In genomic region chr12:7751394-7751793, GRCh38 we compare ENCODE assay signal across 1 cellular context.
A peak's percentile ranks its signal among the peaks of the same experiment; 100 is the strongest.
TF ChIP-seq lines count a peak whose summit lies in the region.

No MANE protein-coding gene starts in this region.

TF ChIP-seq in K562, 482 proteins besides CTCF, POLR2A, EP300 and RAD21:
- TF ChIP-seq NFYB (IDR thresholded peaks at IDR 0.05; ENCODE audit: extremely low read depth, insufficient read length) = peak; percentile 51
- TF ChIP-seq, protein P1, sequence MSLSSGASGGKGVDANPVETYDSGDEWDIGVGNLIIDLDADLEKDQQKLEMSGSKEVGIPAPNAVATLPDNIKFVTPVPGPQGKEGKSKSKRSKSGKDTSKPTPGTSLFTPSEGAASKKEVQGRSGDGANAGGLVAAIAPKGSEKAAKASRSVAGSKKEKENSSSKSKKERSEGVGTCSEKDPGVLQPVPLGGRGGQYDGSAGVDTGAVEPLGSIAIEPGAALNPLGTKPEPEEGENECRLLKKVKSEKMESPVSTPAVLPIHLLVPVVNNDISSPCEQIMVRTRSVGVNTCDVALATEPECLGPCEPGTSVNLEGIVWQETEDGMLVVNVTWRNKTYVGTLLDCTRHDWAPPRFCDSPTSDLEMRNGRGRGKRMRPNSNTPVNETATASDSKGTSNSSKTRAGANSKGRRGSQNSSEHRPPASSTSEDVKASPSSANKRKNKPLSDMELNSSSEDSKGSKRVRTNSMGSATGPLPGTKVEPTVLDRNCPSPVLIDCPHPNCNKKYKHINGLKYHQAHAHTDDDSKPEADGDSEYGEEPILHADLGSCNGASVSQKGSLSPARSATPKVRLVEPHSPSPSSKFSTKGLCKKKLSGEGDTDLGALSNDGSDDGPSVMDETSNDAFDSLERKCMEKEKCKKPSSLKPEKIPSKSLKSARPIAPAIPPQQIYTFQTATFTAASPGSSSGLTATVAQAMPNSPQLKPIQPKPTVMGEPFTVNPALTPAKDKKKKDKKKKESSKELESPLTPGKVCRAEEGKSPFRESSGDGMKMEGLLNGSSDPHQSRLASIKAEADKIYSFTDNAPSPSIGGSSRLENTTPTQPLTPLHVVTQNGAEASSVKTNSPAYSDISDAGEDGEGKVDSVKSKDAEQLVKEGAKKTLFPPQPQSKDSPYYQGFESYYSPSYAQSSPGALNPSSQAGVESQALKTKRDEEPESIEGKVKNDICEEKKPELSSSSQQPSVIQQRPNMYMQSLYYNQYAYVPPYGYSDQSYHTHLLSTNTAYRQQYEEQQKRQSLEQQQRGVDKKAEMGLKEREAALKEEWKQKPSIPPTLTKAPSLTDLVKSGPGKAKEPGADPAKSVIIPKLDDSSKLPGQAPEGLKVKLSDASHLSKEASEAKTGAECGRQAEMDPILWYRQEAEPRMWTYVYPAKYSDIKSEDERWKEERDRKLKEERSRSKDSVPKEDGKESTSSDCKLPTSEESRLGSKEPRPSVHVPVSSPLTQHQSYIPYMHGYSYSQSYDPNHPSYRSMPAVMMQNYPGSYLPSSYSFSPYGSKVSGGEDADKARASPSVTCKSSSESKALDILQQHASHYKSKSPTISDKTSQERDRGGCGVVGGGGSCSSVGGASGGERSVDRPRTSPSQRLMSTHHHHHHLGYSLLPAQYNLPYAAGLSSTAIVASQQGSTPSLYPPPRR (CRISPR knock-in tag; IDR thresholded peaks at IDR 0.05; ENCODE audit: borderline replicate concordance) = no peak
- TF ChIP-seq RBFOX2 (IDR thresholded peaks at IDR 0.05; ENCODE audit: low read depth, low read length) = peak; percentile 38
- TF ChIP-seq DACH1 (IDR thresholded peaks at IDR 0.05; ENCODE audit: partially characterized antibody) = no peak
- TF ChIP-seq GABPB1 (CRISPR knock-in tag; IDR thresholded peaks at IDR 0.05) = no peak
- TF ChIP-seq MTF1 (CRISPR knock-in tag; IDR thresholded peaks at IDR 0.05; ENCODE audit: borderline replicate concordance) = no peak
- TF ChIP-seq BRCA1 (IDR thresholded peaks at IDR 0.05) = no peak
- no peak for TF ChIP-seq BRCA1 (CRISPR knock-in tag; IDR thresholded peaks at IDR 0.05)
- no peak for TF ChIP-seq NFE2L1 (tag; IDR thresholded peaks at IDR 0.05; ENCODE audit: borderline replicate concordance, low read depth)
- no peak for TF ChIP-seq ZBTB7A (IDR thresholded peaks at IDR 0.05; ENCODE audit: borderline replicate concordance, control insufficient read depth, low read depth, low read length)
- no peak for TF ChIP-seq PYGO2 (tag; IDR thresholded peaks at IDR 0.05)
- TF ChIP-seq KDM4B (IDR thresholded peaks at IDR 0.05; ENCODE audit: borderline replicate concordance in 2 of 2, low read depth in 1 of 2) = no peak
- no peak for TF ChIP-seq TCF7L2 (IDR thresholded peaks at IDR 0.05; ENCODE audit: low read depth, low read length)
- TF ChIP-seq ZNF584 (CRISPR knock-in tag; IDR thresholded peaks at IDR 0.05; ENCODE audit: low read depth) = no peak
